Comparison of ENCODE assay signal across 33 cellular contexts in the genomic region with DNA sequence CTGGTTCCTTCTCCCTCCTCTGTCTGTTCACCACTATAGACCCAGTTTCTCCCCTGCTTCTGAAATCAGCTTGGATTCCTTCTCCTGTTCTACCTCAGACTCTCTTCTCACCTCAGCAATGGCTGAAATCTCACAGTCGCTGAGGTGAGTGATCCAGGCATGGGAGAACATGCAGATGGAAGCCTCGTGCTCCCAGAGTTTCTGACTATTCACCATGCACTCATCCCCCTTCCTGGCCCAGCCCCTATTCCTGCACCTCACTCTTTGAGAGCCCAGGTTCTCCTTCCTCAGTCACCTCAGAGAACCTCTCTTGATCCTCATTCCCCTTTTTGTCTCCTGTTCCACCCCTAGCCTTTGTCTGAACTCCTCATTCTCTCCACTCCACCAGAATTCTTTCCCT.
DNase-seq lines count a peak whose midpoint lies in the region; ATAC-seq and TF ChIP-seq lines count a peak whose summit lies in the region.
"Had no signal": no experiment of that assay in that cellular context is flagged by ENCODE, and none has a peak within 500 bp of the region (broad histone marks: within the 10 kb centered on the region; RNA-seq: fewer than 3 reads in every experiment).

No MANE protein-coding gene starts in this region.

- peak overlapping the region; percentile 48 for H4K8ac ChIP-seq in trophoblast cell (ENCODE audit: low read depth, low read length)

- no peak overlapping the region for H2AFZ ChIP-seq in trophoblast cell (ENCODE audit: insufficient read depth, low read length, poor library complexity)
- H2AFZ ChIP-seq: GM23248 had no signal

- H3K27ac ChIP-seq in RWPE2 (ENCODE audit: poor library complexity, severe bottlenecking), result peak overlapping the region; percentile 96
- no peak overlapping the region for H3K27ac ChIP-seq in trophoblast cell (ENCODE audit: low read depth, low read length)
- H3K27ac ChIP-seq: coronary artery, pancreas, SJCRH30, uterus, VCaP had no signal

- H3K4me1 Mint-ChIP-seq in Caco-2 (ENCODE audit: low read depth, unreplicated experiment), result peaks cover 48% of the 10 kb centered on the region
- peaks cover 25% of the 10 kb centered on the region for H3K4me1 Mint-ChIP-seq in endothelial cell (ENCODE audit: unreplicated experiment)

- ATAC-seq in RWPE2 (ENCODE audit: low read depth), result no peak
- ATAC-seq in GM18907 (IDR thresholded peaks at IDR 0.05; ENCODE audit: unreplicated experiment), result no peak
- ATAC-seq: natural killer cell treated with Interleukin-12 subunit alpha and Interleukin-12 subunit beta and Interleukin-15 and Interleukin-18, amount 100 ng/mL, for 72 hours; pancreas had no signal

- H3K27me3 Mint-ChIP-seq in Caco-2 (ENCODE audit: insufficient read depth, unreplicated experiment) (no peaks in the 10 kb centered on the region), endothelial cell (ENCODE audit: unreplicated experiment) (peaks cover 3% of the 10 kb centered on the region)
- H3K27me3 Mint-ChIP-seq: activated naive CD4-positive, alpha-beta T cell treated with anti-CD3 and anti-CD28 coated beads, Interleukin-2, amount 50 U/mL, for 24 hours had no signal

- H3K4me1 ChIP-seq in Caco-2 (peaks cover 37% of the 10 kb centered on the region), RWPE2 (ENCODE audit: insufficient read depth, poor library complexity, severe bottlenecking) (peaks cover 33% of the 10 kb centered on the region), trophoblast cell (ENCODE audit: control insufficient read depth in 1 of 2, insufficient read depth in 2 of 2, low read length in 2 of 2) (peaks cover 3 to 18% of the 10 kb centered on the region in 2 experiments)
- H3K4me1 ChIP-seq: SJCRH30 had no signal

- DNase-seq in Caco-2 (no peak), RWPE2 (ENCODE audit: low spot score) (no peak), endothelial cell (ENCODE audit: low spot score) (no peak), trophoblast cell (no peak), GF-D8 (lab: John Stamatoyannopoulos, UW) (no peak), NCI-H748 (lab: John Stamatoyannopoulos, UW; ENCODE audit: unreplicated experiment) (no peak), LoVo (ENCODE audit: low spot score) (no peak)
- DNase-seq: ACHN; activated CD4-positive, alpha-beta T cell treated with anti-CD3 and anti-CD28 coated beads for 48 hours; activated CD8-positive, alpha-beta memory T cell treated with anti-CD3 and anti-CD28 coated beads for 24 hours; activated T-cell treated with anti-CD3 and anti-CD28 coated beads for 4 hours; amniotic stem cell; BE2C; CD8-positive, alpha-beta memory T cell; effector memory CD4-positive, alpha-beta T cell; GM23248; NCI-H1092; NCI-H1694; NCI-H446; NCI-H774; pancreas; SJCRH30; small intestine; stimulated activated naive CD4-positive, alpha-beta T cell; SW 1271; T-helper 9 cell; uterus had no signal

- H3K14ac ChIP-seq in trophoblast cell (ENCODE audit: low read length), result peak overlapping the region; percentile 57

- peak overlapping the region; percentile 33 for H3K4ac ChIP-seq in trophoblast cell (ENCODE audit: low read depth, low read length)

- peaks cover 3% of the 10 kb centered on the region for H3K79me2 ChIP-seq in trophoblast cell (ENCODE audit: control insufficient read depth, insufficient read depth, low read length, poor library complexity)

- no peaks in the 10 kb centered on the region for H3K27me3 ChIP-seq in Caco-2 (replicated peaks; ENCODE audit: control insufficient read depth, insufficient read depth, low read length)
- H3K27me3 ChIP-seq in RWPE2 (ENCODE audit: insufficient read depth, poor library complexity, severe bottlenecking), result no peaks in the 10 kb centered on the region
- no peaks in the 10 kb centered on the region for H3K27me3 ChIP-seq in trophoblast cell (ENCODE audit: insufficient read depth, low read length)
- H3K27me3 ChIP-seq: BE2C, pancreas, SJCRH30, uterus had no signal

- CTCF ChIA-PET in Caco-2 (lab: Charles Lee), result no interaction called here

- H3K4me3 Mint-ChIP-seq in Caco-2 (ENCODE audit: unreplicated experiment) (peak overlapping the region; percentile 1), endothelial cell (ENCODE audit: unreplicated experiment) (peak overlapping the region; percentile 49)
- H3K4me3 Mint-ChIP-seq: activated naive CD4-positive, alpha-beta T cell treated with anti-CD3 and anti-CD28 coated beads, Interleukin-2, amount 50 U/mL, for 24 hours; CD8-positive, alpha-beta memory T cell; natural killer cell treated with Interleukin-12 subunit alpha and Interleukin-12 subunit beta and Interleukin-15 and Interleukin-18, amount 100 ng/mL, for 72 hours had no signal

- peak overlapping the region; percentile 27 for H2BK120ac ChIP-seq in trophoblast cell (ENCODE audit: insufficient read depth, low read length, poor library complexity)

- peak overlapping the region; percentile 91 for H3K18ac ChIP-seq in trophoblast cell (ENCODE audit: low read length)

- POLR2A ChIA-PET in Caco-2 (lab: Charles Lee), result no interaction called here

- no TSS peak for BruUV-seq in Caco-2 (replicated peaks; lab: Mats Ljungman, UMichigan)

- peaks cover 14% of the 10 kb centered on the region for H3K79me1 ChIP-seq in trophoblast cell (ENCODE audit: low read length)

- H2AK5ac ChIP-seq in trophoblast cell (ENCODE audit: low read length), result peak overlapping the region; percentile 91

- H3K9ac ChIP-seq in trophoblast cell (ENCODE audit: low read length), result no peak overlapping the region
- H3K9ac ChIP-seq: GM23248 had no signal

- H3K36me3 Mint-ChIP-seq in Caco-2 (ENCODE audit: insufficient read depth, unreplicated experiment) (peaks cover 34% of the 10 kb centered on the region), endothelial cell (ENCODE audit: low read depth, unreplicated experiment) (peaks cover 59% of the 10 kb centered on the region)
- H3K36me3 Mint-ChIP-seq: activated naive CD4-positive, alpha-beta T cell treated with anti-CD3 and anti-CD28 coated beads, Interleukin-2, amount 50 U/mL, for 24 hours; natural killer cell treated with Interleukin-12 subunit alpha and Interleukin-12 subunit beta and Interleukin-15 and Interleukin-18, amount 100 ng/mL, for 72 hours had no signal

- TF ChIP-seq CTCF in Caco-2 (IDR thresholded peaks at IDR 0.05; ENCODE audit: insufficient read depth in 1 of 2, low read depth in 1 of 2, low read length in 1 of 2, severe bottlenecking in 1 of 2, unreplicated experiment in 1 of 2) (no peak), RWPE2 (IDR thresholded peaks at IDR 0.05; ENCODE audit: poor library complexity, severe bottlenecking) (no peak), endothelial cell (IDR thresholded peaks at IDR 0.05; ENCODE audit: unreplicated experiment) (no peak)

- peak overlapping the region; percentile 53 for H2BK5ac ChIP-seq in trophoblast cell (ENCODE audit: low read depth, low read length, poor library complexity)

- H3K4me2 ChIP-seq in trophoblast cell (ENCODE audit: low read length), result no peak overlapping the region

- no peak overlapping the region for H3K23ac ChIP-seq in trophoblast cell (ENCODE audit: low read length)

- H4K91ac ChIP-seq in trophoblast cell (ENCODE audit: low read depth, low read length), result peak overlapping the region; percentile 61

- H3K9me3 ChIP-seq in Caco-2 (no peaks in the 10 kb centered on the region), RWPE2 (ENCODE audit: severe bottlenecking) (no peaks in the 10 kb centered on the region), trophoblast cell (ENCODE audit: insufficient read depth, low read depth, low read length) (no peaks in the 10 kb centered on the region)
- H3K9me3 ChIP-seq: BE2C, pancreas, SJCRH30, uterus had no signal

- no CpG with 5 or more reads among the region's 2 CpGs for WGBS in trophoblast cell (ENCODE audit: extremely low coverage, insufficient coverage, insufficient read length)

- peak overlapping the region; percentile 94 for H2BK12ac ChIP-seq in trophoblast cell (ENCODE audit: low read length)

- H3K27ac Mint-ChIP-seq in Caco-2 (ENCODE audit: unreplicated experiment) (peak overlapping the region; percentile 99), endothelial cell (ENCODE audit: unreplicated experiment) (no peak overlapping the region)
- H3K27ac Mint-ChIP-seq: activated naive CD4-positive, alpha-beta T cell treated with anti-CD3 and anti-CD28 coated beads, Interleukin-2, amount 50 U/mL, for 24 hours; activated T-helper 2 cell treated with anti-CD3 and anti-CD28 coated beads, Interferon-gamma antibody, Interleukin-2, Interleukin-4, amounts not matched to agents 10 μg/mL and 5 μg/mL and 100 μg/mL, durations not matched to agents 14 hours and 24 hours and 36 hours; natural killer cell treated with Interleukin-12 subunit alpha and Interleukin-12 subunit beta and Interleukin-15 and Interleukin-18, amount 100 ng/mL, for 72 hours had no signal

- H3K9me3 Mint-ChIP-seq in Caco-2 (ENCODE audit: unreplicated experiment), result no peaks in the 10 kb centered on the region
- H3K9me3 Mint-ChIP-seq in endothelial cell (ENCODE audit: unreplicated experiment), result no peaks in the 10 kb centered on the region
- H3K9me3 Mint-ChIP-seq: activated naive CD4-positive, alpha-beta T cell treated with anti-CD3 and anti-CD28 coated beads, Interleukin-2, amount 50 U/mL, for 24 hours; activated T-helper 2 cell treated with anti-CD3 and anti-CD28 coated beads, Interferon-gamma antibody, Interleukin-2, Interleukin-4, amounts not matched to agents 10 μg/mL and 5 μg/mL and 100 μg/mL, durations not matched to agents 14 hours and 24 hours and 36 hours; CD8-positive, alpha-beta memory T cell; natural killer cell treated with Interleukin-12 subunit alpha and Interleukin-12 subunit beta and Interleukin-15 and Interleukin-18, amount 100 ng/mL, for 72 hours had no signal

- H3K4me3 ChIP-seq in Caco-2 (ENCODE audit: low read depth, low read length) (no peak overlapping the region), RWPE2 (ENCODE audit: severe bottlenecking) (no peak overlapping the region), trophoblast cell (ENCODE audit: low read depth, low read length) (no peak overlapping the region)
- H3K4me3 ChIP-seq: coronary artery, GM23248, pancreas, SJCRH30, uterus had no signal

- intact Hi-C loops in Caco-2 (cut with micrococcal nuclease; ENCODE audit: unreplicated experiment), result no loop called here

- no peaks in the 10 kb centered on the region for H3K36me3 ChIP-seq in Caco-2 (ENCODE audit: control insufficient read depth, insufficient read depth, low read length)
- no peaks in the 10 kb centered on the region for H3K36me3 ChIP-seq in RWPE2 (ENCODE audit: low read depth)
- peaks cover 0 to 3% of the 10 kb centered on the region in 2 experiments for H3K36me3 ChIP-seq in trophoblast cell (ENCODE audit: control insufficient read depth in 1 of 2, insufficient read depth in 2 of 2, low read length in 2 of 2)
- H3K36me3 ChIP-seq: BE2C, pancreas, uterus had no signal

- H4K12ac ChIP-seq in trophoblast cell (ENCODE audit: low read depth, low read length), result no peak overlapping the region
